In genomic region chr1:16786362-16786761, GRCh38 we compare ENCODE assay signal across 12 cellular contexts. TPM values are rescaled to one million over a fixed set of nuclear protein-coding genes. Genes with fewer than 3 reads are reported as not detected.
DNase-seq lines count a peak whose midpoint lies in the region; ATAC-seq, FAIRE-seq and TF ChIP-seq lines count a peak whose summit lies in the region.
"Not testable (repeated sequence)": the region's sequence is repeated elsewhere in the genome, so short reads cannot be mapped to it uniquely, and the experiment has no call there.
"Had no signal": no experiment of that assay in that cellular context is flagged by ENCODE, and none has a peak within 500 bp of the region (broad histone marks: within the 10 kb centered on the region; RNA-seq: fewer than 3 reads in every experiment).

No MANE protein-coding gene starts in this region.

- not testable (repeated sequence) for FAIRE-seq in pancreas (lab: Jason Lieb, UNC)

- TF ChIP-seq CTCF in HFF-Myc (IDR thresholded peaks at IDR 0.05; ENCODE audit: low read depth, low read length, missing control alignments); coronary artery (IDR thresholded peaks at IDR 0.05); esophagus muscularis mucosa (IDR thresholded peaks at IDR 0.05); pancreas (IDR thresholded peaks at IDR 0.05); spleen (IDR thresholded peaks at IDR 0.05 in 8 of 11, conservative IDR thresholded peaks at IDR 0.05 in 3 of 11): not testable (repeated sequence)

- H3K27me3 ChIP-seq in esophagus muscularis mucosa; pancreas; spleen (replicated peaks in 1 of 7): not testable (repeated sequence)

- not testable (repeated sequence) for H3K27ac ChIP-seq in coronary artery; esophagus muscularis mucosa (replicated peaks in 1 of 4); pancreas; spleen

- peak; percentile 15 for DNase-seq in HFF-Myc (ENCODE audit: extremely low read depth, low read depth)
- DNase-seq in coronary artery (ENCODE audit: low spot score) = peak; percentile 62
- peak; percentile 55 for DNase-seq in esophagus muscularis mucosa (ENCODE audit: extremely low spot score)
- peak; percentile 35 for DNase-seq in Right ventricle myocardium inferior (ENCODE audit: missing footprints)
- peak; percentile 55 for DNase-seq in left kidney (ENCODE audit: low read depth, low spot score)
- not testable (repeated sequence) for DNase-seq in pancreas
- peak; percentile 45 for DNase-seq in spleen

- intact Hi-C loops in esophagus muscularis mucosa (cut with DNase I); Right ventricle myocardium inferior (cut with DNase I); pancreas (cut with DNase I); spleen (cut with DNase I; ENCODE audit: low total_unique reads): not testable (repeated sequence)

- not testable (repeated sequence) for ATAC-seq in Right ventricle myocardium inferior
- ATAC-seq in pancreas = peak in 3 of 4 donors; percentile 21 to 65 (median 32)

- not testable (repeated sequence) for TF ChIP-seq EP300 in esophagus muscularis mucosa (IDR thresholded peaks at IDR 0.05)

- not testable (repeated sequence) for H3K4me3 ChIP-seq in HFF-Myc (replicated peaks; ENCODE audit: low read depth, low read length); coronary artery; esophagus muscularis mucosa; pancreas; spleen

- H3K36me3 ChIP-seq in esophagus muscularis mucosa, pancreas, spleen: not testable (repeated sequence)

- not testable (repeated sequence) for H3K9me3 ChIP-seq in esophagus muscularis mucosa, pancreas, spleen

- not testable (repeated sequence) for H3K4me1 ChIP-seq in esophagus muscularis mucosa, pancreas, spleen

- 66% methylated on average over 4 of the region's 4 CpGs for WGBS in esophagus muscularis mucosa
- WGBS in pancreas, 2 donors = 52% methylated on average over 4 of the region's 4 CpGs
- 69 to 83% (median 72%) methylated on average over 4 of the region's 4 CpGs for WGBS in spleen, 5 donors

- not testable (repeated sequence) for TF ChIP-seq POLR2A in esophagus muscularis mucosa (IDR thresholded peaks at IDR 0.05; ENCODE audit: low read depth); spleen (IDR thresholded peaks at IDR 0.05)

RNA-seq across cellular contexts. Expression of gene RNU1-4, which starts 46.0 kb away (rescaled TPM):
- under 1 TPM in 2 of 4 donors, not detected in 2; under 0.01 TPM for total RNA-seq in esophagus muscularis mucosa
- 4,572 TPM for total RNA-seq in Right ventricle myocardium inferior
- total RNA-seq in pancreas = 1,000 to 10,000 TPM in 4 of 6 donors, 100 to 1,000 TPM in 2; 687 to 5,169 (median 2,340) TPM
- not detected for polyA plus RNA-seq in pancreas
- total RNA-seq in spleen = 1,000 to 10,000 TPM in 4 of 7 donors, under 1 TPM in 3; under 0.01 to 8,075 (median 6,234) TPM
- not detected for polyA plus RNA-seq in spleen
- total RNA-seq: GM23338, HT1080 had no signal
- polyA plus RNA-seq: AG04450, BJ, CD14-positive monocyte, GM23338 had no signal
